In genomic region chr2:219176818-219177593, GRCh38 we compare ENCODE assay signal across 1 cellular context.
TF ChIP-seq lines count a peak whose summit lies in the region.

TSS of gene CNPPD1 (minus strand) at chr2:219176925. CDS start at chr2:219176828, 97 bp downstream.

TF ChIP-seq in HepG2, 621 proteins besides CTCF, POLR2A, EP300 and RAD21 (continued from another document and continues in another):
- TF ChIP-seq MXD1 (CRISPR knock-in tag; IDR thresholded peaks at IDR 0.05) (peak; percentile 94), ZNF331 (CRISPR knock-in tag; IDR thresholded peaks at IDR 0.05) (peak; percentile 89), CEBPG (CRISPR knock-in tag; IDR thresholded peaks at IDR 0.05) (peak; percentile 27), HDAC6 (IDR thresholded peaks at IDR 0.05; ENCODE audit: low read depth, low read length) (no peak), ZSCAN20 (CRISPR knock-in tag; IDR thresholded peaks at IDR 0.05; ENCODE audit: borderline replicate concordance) (peak; percentile 96), DNMT1 (CRISPR knock-in tag; IDR thresholded peaks at IDR 0.05) (peak; percentile 94), JUND (CRISPR knock-in tag; IDR thresholded peaks at IDR 0.05) (peak; percentile 73), ARHGAP35 (CRISPR knock-in tag; IDR thresholded peaks at IDR 0.05; ENCODE audit: borderline replicate concordance) (peak; percentile 93), NR2C2 (CRISPR knock-in tag; IDR thresholded peaks at IDR 0.05; ENCODE audit: borderline replicate concordance) (peak; percentile 75; the same call in 1 of the 2 replicates), TMF1 (CRISPR knock-in tag; IDR thresholded peaks at IDR 0.05; ENCODE audit: low read depth) (peak; percentile 60), ZNF30 (CRISPR knock-in tag; IDR thresholded peaks at IDR 0.05) (peak; percentile 95; the same call in 1 of the 2 replicates), HNF4G (IDR thresholded peaks at IDR 0.05; ENCODE audit: borderline replicate concordance, low read depth, low read length) (no peak), HNF4G (CRISPR knock-in tag; IDR thresholded peaks at IDR 0.05; ENCODE audit: borderline replicate concordance, low read depth) (peak; percentile 89), ZNF749 (CRISPR knock-in tag; IDR thresholded peaks at IDR 0.05; ENCODE audit: borderline replicate concordance) (peak; percentile 96), RORA (CRISPR knock-in tag; IDR thresholded peaks at IDR 0.05) (no peak), NCOA5 (CRISPR knock-in tag; IDR thresholded peaks at IDR 0.05) (no peak), ZFYVE20 (CRISPR knock-in tag; IDR thresholded peaks at IDR 0.05; ENCODE audit: borderline replicate concordance, low read depth) (peak; percentile 91; the same call in 1 of the 2 replicates), ZNF790 (CRISPR knock-in tag; IDR thresholded peaks at IDR 0.05; ENCODE audit: borderline replicate concordance) (peak; percentile 61; the same call in 1 of the 2 replicates), ZSCAN21 (CRISPR knock-in tag; IDR thresholded peaks at IDR 0.05; ENCODE audit: borderline replicate concordance) (peak; percentile 98), SUZ12 (IDR thresholded peaks at IDR 0.05; ENCODE audit: low read depth, low read length) (no peak), ZNF891 (CRISPR knock-in tag; IDR thresholded peaks at IDR 0.05) (peak; percentile 96), TFE3 (CRISPR knock-in tag; IDR thresholded peaks at IDR 0.05) (peak; percentile 85), SALL2 (CRISPR knock-in tag; IDR thresholded peaks at IDR 0.05) (peak; percentile 99), REXO4 (CRISPR knock-in tag; IDR thresholded peaks at IDR 0.05; ENCODE audit: borderline replicate concordance) (peak; percentile 89; the same call in 1 of the 2 replicates), ZNF552 (CRISPR knock-in tag; IDR thresholded peaks at IDR 0.05; ENCODE audit: borderline replicate concordance) (peak; percentile 97), CC2D1A (CRISPR knock-in tag; IDR thresholded peaks at IDR 0.05) (no peak), ZNF747 (CRISPR knock-in tag; IDR thresholded peaks at IDR 0.05; ENCODE audit: borderline replicate concordance) (peak; percentile 90; the same call in 1 of the 2 replicates), SNAI1 (CRISPR knock-in tag; IDR thresholded peaks at IDR 0.05; ENCODE audit: borderline replicate concordance) (0 out of 2 replicates have a peak, but pooled peaks have one; percentile 50), TAF1 (CRISPR knock-in tag; IDR thresholded peaks at IDR 0.05) (peak; percentile 69), ZFP82 (CRISPR knock-in tag; IDR thresholded peaks at IDR 0.05; ENCODE audit: borderline replicate concordance) (peak; percentile 96; the same call in 1 of the 2 replicates), ZNF572 (CRISPR knock-in tag; IDR thresholded peaks at IDR 0.05) (peak; percentile 93), NCOA1 (CRISPR knock-in tag; IDR thresholded peaks at IDR 0.05) (peak; percentile 98), GPN1 (CRISPR knock-in tag; IDR thresholded peaks at IDR 0.05; ENCODE audit: borderline replicate concordance) (no peak), ZNF136 (CRISPR knock-in tag; IDR thresholded peaks at IDR 0.05; ENCODE audit: low read depth) (no peak), BRF2 (CRISPR knock-in tag; IDR thresholded peaks at IDR 0.05) (no peak), ZSCAN30 (CRISPR knock-in tag; IDR thresholded peaks at IDR 0.05) (peak; percentile 88), SIX1 (CRISPR knock-in tag; IDR thresholded peaks at IDR 0.05; ENCODE audit: borderline replicate concordance) (no peak), CCAR2 (optimal IDR thresholded peaks at IDR 0.05; ENCODE audit: low read depth, low read length) (no peak), ZNF598 (CRISPR knock-in tag; IDR thresholded peaks at IDR 0.05; ENCODE audit: borderline replicate concordance) (peak; percentile 56; the same call in 1 of the 2 replicates), ZNF740 (CRISPR knock-in tag; IDR thresholded peaks at IDR 0.05) (peak; percentile 75), ZNF879 (CRISPR knock-in tag; IDR thresholded peaks at IDR 0.05) (peak; percentile 97), XRCC5 (optimal IDR thresholded peaks at IDR 0.05; ENCODE audit: low read length) (peak; percentile 72), NFIB (CRISPR knock-in tag; IDR thresholded peaks at IDR 0.05; ENCODE audit: borderline replicate concordance) (no peak), ARID2 (CRISPR knock-in tag; IDR thresholded peaks at IDR 0.05; ENCODE audit: borderline replicate concordance) (no peak), MZF1 (CRISPR knock-in tag; IDR thresholded peaks at IDR 0.05; ENCODE audit: borderline replicate concordance) (no peak), ZNF451 (CRISPR knock-in tag; IDR thresholded peaks at IDR 0.05) (peak; percentile 96)
- TF ChIP-seq, protein P1, sequence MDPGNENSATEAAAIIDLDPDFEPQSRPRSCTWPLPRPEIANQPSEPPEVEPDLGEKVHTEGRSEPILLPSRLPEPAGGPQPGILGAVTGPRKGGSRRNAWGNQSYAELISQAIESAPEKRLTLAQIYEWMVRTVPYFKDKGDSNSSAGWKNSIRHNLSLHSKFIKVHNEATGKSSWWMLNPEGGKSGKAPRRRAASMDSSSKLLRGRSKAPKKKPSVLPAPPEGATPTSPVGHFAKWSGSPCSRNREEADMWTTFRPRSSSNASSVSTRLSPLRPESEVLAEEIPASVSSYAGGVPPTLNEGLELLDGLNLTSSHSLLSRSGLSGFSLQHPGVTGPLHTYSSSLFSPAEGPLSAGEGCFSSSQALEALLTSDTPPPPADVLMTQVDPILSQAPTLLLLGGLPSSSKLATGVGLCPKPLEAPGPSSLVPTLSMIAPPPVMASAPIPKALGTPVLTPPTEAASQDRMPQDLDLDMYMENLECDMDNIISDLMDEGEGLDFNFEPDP (CRISPR knock-in tag; conservative IDR thresholded peaks at IDR 0.05): peak; percentile 99; the same call in 1 of the 2 replicates
- TF ChIP-seq, protein P2, sequence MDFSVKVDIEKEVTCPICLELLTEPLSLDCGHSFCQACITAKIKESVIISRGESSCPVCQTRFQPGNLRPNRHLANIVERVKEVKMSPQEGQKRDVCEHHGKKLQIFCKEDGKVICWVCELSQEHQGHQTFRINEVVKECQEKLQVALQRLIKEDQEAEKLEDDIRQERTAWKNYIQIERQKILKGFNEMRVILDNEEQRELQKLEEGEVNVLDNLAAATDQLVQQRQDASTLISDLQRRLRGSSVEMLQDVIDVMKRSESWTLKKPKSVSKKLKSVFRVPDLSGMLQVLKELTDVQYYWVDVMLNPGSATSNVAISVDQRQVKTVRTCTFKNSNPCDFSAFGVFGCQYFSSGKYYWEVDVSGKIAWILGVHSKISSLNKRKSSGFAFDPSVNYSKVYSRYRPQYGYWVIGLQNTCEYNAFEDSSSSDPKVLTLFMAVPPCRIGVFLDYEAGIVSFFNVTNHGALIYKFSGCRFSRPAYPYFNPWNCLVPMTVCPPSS (IDR thresholded peaks at IDR 0.05): no peak
- TF ChIP-seq, protein P3, sequence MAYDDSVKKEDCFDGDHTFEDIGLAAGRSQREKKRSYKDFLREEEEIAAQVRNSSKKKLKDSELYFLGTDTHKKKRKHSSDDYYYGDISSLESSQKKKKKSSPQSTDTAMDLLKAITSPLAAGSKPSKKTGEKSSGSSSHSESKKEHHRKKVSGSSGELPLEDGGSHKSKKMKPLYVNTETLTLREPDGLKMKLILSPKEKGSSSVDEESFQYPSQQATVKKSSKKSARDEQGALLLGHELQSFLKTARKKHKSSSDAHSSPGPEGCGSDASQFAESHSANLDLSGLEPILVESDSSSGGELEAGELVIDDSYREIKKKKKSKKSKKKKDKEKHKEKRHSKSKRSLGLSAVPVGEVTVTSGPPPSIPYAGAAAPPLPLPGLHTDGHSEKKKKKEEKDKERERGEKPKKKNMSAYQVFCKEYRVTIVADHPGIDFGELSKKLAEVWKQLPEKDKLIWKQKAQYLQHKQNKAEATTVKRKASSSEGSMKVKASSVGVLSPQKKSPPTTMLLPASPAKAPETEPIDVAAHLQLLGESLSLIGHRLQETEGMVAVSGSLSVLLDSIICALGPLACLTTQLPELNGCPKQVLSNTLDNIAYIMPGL (CRISPR knock-in tag; IDR thresholded peaks at IDR 0.05; ENCODE audit: borderline replicate concordance in 1 of 2, low read depth in 1 of 2): peak; percentile 89 to 95; a peak in 3 of 4 replicates
- TF ChIP-seq, protein P4, sequence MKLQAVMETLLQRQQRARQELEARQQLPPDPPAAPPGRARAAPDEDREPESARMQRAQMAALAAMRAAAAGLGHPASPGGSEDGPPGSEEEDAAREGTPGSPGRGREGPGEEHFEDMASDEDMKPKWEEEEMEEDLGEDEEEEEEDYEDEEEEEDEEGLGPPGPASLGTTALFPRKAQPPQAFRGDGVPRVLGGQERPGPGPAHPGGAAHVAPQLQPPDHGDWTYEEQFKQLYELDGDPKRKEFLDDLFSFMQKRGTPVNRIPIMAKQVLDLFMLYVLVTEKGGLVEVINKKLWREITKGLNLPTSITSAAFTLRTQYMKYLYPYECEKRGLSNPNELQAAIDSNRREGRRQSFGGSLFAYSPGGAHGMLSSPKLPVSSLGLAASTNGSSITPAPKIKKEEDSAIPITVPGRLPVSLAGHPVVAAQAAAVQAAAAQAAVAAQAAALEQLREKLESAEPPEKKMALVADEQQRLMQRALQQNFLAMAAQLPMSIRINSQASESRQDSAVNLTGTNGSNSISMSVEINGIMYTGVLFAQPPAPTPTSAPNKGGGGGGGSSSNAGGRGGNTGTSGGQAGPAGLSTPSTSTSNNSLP (IDR thresholded peaks at IDR 0.05; ENCODE audit: low read depth, low read length): no peak
- TF ChIP-seq, protein P5, sequence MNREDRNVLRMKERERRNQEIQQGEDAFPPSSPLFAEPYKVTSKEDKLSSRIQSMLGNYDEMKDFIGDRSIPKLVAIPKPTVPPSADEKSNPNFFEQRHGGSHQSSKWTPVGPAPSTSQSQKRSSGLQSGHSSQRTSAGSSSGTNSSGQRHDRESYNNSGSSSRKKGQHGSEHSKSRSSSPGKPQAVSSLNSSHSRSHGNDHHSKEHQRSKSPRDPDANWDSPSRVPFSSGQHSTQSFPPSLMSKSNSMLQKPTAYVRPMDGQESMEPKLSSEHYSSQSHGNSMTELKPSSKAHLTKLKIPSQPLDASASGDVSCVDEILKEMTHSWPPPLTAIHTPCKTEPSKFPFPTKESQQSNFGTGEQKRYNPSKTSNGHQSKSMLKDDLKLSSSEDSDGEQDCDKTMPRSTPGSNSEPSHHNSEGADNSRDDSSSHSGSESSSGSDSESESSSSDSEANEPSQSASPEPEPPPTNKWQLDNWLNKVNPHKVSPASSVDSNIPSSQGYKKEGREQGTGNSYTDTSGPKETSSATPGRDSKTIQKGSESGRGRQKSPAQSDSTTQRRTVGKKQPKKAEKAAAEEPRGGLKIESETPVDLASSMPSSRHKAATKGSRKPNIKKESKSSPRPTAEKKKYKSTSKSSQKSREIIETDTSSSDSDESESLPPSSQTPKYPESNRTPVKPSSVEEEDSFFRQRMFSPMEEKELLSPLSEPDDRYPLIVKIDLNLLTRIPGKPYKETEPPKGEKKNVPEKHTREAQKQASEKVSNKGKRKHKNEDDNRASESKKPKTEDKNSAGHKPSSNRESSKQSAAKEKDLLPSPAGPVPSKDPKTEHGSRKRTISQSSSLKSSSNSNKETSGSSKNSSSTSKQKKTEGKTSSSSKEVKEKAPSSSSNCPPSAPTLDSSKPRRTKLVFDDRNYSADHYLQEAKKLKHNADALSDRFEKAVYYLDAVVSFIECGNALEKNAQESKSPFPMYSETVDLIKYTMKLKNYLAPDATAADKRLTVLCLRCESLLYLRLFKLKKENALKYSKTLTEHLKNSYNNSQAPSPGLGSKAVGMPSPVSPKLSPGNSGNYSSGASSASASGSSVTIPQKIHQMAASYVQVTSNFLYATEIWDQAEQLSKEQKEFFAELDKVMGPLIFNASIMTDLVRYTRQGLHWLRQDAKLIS (CRISPR knock-in tag; IDR thresholded peaks at IDR 0.05): 0 out of 2 replicates have a peak, but pooled peaks have one; percentile 48
